Comparison of ENCODE assay signal across 17 cellular contexts in the genomic region with DNA sequence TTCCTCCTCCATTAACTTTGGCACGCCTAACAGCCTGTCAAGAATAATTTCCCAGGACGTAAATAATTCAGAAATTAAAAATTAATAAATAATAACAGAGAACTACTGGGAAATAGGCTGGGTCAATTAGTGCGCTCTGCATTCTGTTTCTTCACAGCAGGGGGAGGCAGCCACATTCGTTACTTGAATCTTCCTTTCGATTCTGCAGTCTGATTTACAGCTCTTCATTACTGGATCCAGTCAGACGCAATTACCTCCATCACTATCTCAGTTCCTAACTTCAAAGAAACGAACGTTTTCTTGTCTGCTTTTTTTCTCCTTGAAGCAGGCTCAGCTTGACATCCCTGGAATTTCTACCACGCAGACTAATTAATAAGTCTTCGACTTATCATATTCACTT. TPM values are rescaled to one million over a fixed set of nuclear protein-coding genes. Genes with fewer than 3 reads are reported as not detected.
DNase-seq lines count a peak whose midpoint lies in the region; ATAC-seq, FAIRE-seq and TF ChIP-seq lines count a peak whose summit lies in the region.
"Had no signal": no experiment of that assay in that cellular context is flagged by ENCODE, and none has a peak within 500 bp of the region (broad histone marks: within the 10 kb centered on the region; RNA-seq: fewer than 3 reads in every experiment).

No MANE protein-coding gene starts in this region.

- no peak overlapping the region for H3K27ac Mint-ChIP-seq in activated T-cell treated with anti-CD3 and anti-CD28 coated beads, Interleukin-2, amount 50 U/mL, for 24 hours
- H3K27ac Mint-ChIP-seq: GM23338, memory B cell had no signal

- peak overlapping the region; percentile 23 for H3K4me3 Mint-ChIP-seq in activated T-cell treated with anti-CD3 and anti-CD28 coated beads, Interleukin-2, amount 50 U/mL, for 4 hours
- no peak overlapping the region for H3K4me3 Mint-ChIP-seq in activated T-cell treated with anti-CD3 and anti-CD28 coated beads, Interleukin-2, amount 50 U/mL, for 24 hours
- H3K4me3 Mint-ChIP-seq: GM23338, memory B cell had no signal

- H3K27me3 Mint-ChIP-seq in activated T-cell treated with anti-CD3 and anti-CD28 coated beads, Interleukin-2, amount 50 U/mL, for 4 hours (ENCODE audit: low read depth) = no peaks in the 10 kb centered on the region
- H3K27me3 Mint-ChIP-seq in activated T-cell treated with anti-CD3 and anti-CD28 coated beads, Interleukin-2, amount 50 U/mL, for 24 hours = no peaks in the 10 kb centered on the region
- H3K27me3 Mint-ChIP-seq: memory B cell had no signal

- H3K27ac ChIP-seq in kidney (ENCODE audit: low read depth in 2 of 2, low read length in 2 of 2) (no peak overlapping the region), smooth muscle cell (ENCODE audit: low read depth) (no peak overlapping the region), SK-N-SH (ENCODE audit: low read depth in 2 of 2, low read length in 1 of 2) (no peak overlapping the region)
- H3K27ac ChIP-seq: skin epidermis had no signal

- intact Hi-C loops in kidney (cut with DNase I) (no loop called here), lower leg skin (cut with DNase I; ENCODE audit: low total_unique reads) (no loop called here)

- WGBS in smooth muscle cell (ENCODE audit: low lambda C conversion rate) = 56% methylated on average over 10 of the region's 10 CpGs
- WGBS in SK-N-SH (ENCODE audit: low lambda C conversion rate) = 78% methylated on average over 10 of the region's 10 CpGs
- 38 to 49% methylated on average over 10 of the region's 10 CpGs for WGBS in lower leg skin, 2 donors

- peaks cover 6% of the 10 kb centered on the region for H3K9me3 Mint-ChIP-seq in activated T-cell treated with anti-CD3 and anti-CD28 coated beads, Interleukin-2, amount 50 U/mL, for 4 hours
- H3K9me3 Mint-ChIP-seq in activated T-cell treated with anti-CD3 and anti-CD28 coated beads, Interleukin-2, amount 50 U/mL, for 24 hours = peaks cover 6% of the 10 kb centered on the region

- H3K79me2 ChIP-seq in smooth muscle cell (ENCODE audit: low read depth) (no peaks in the 10 kb centered on the region), SK-N-SH (ENCODE audit: insufficient read depth) (no peaks in the 10 kb centered on the region)

- peaks cover 4% of the 10 kb centered on the region for H3K4me1 Mint-ChIP-seq in activated T-cell treated with anti-CD3 and anti-CD28 coated beads, Interleukin-2, amount 50 U/mL, for 4 hours (ENCODE audit: low read depth)
- H3K4me1 Mint-ChIP-seq in activated T-cell treated with anti-CD3 and anti-CD28 coated beads, Interleukin-2, amount 50 U/mL, for 24 hours (ENCODE audit: low read depth) = peaks cover 10% of the 10 kb centered on the region
- H3K4me1 Mint-ChIP-seq: memory B cell had no signal

- peak overlapping the region; percentile 60 for H3K4me2 ChIP-seq in smooth muscle cell
- H3K4me2 ChIP-seq in SK-N-SH = no peak overlapping the region
- H3K4me2 ChIP-seq: GM23338 had no signal

- H3K36me3 Mint-ChIP-seq in activated T-cell treated with anti-CD3 and anti-CD28 coated beads, Interleukin-2, amount 50 U/mL, for 4 hours (ENCODE audit: insufficient read depth) = peaks cover 17% of the 10 kb centered on the region
- H3K36me3 Mint-ChIP-seq in activated T-cell treated with anti-CD3 and anti-CD28 coated beads, Interleukin-2, amount 50 U/mL, for 24 hours (ENCODE audit: low read depth) = peaks cover 56% of the 10 kb centered on the region

- TF ChIP-seq POLR2A in lower leg skin (IDR thresholded peaks at IDR 0.05) = no peak

- TF ChIP-seq EP300 in SK-N-SH (IDR thresholded peaks at IDR 0.05; ENCODE audit: borderline replicate concordance in 1 of 2, low read depth in 1 of 2, low read length in 1 of 2) = no peak

- H4K20me1 ChIP-seq in smooth muscle cell (ENCODE audit: low read depth) (no peaks in the 10 kb centered on the region), SK-N-SH (ENCODE audit: insufficient read depth) (no peaks in the 10 kb centered on the region)

- no peaks in the 10 kb centered on the region for H3F3A ChIP-seq in smooth muscle cell (ENCODE audit: low read depth)
- no peaks in the 10 kb centered on the region for H3F3A ChIP-seq in SK-N-SH (replicated peaks; ENCODE audit: insufficient read depth)

- no peak for FAIRE-seq in kidney (lab: Jason Lieb, UNC)
- FAIRE-seq: TTC549 had no signal

- H3K4me1 ChIP-seq in kidney (ENCODE audit: control insufficient read depth in 1 of 2, insufficient read depth in 1 of 2, low read depth in 1 of 2, low read length in 2 of 2) = no peaks in the 10 kb centered on the region
- H3K4me1 ChIP-seq in smooth muscle cell (ENCODE audit: low read depth) = peaks cover 6% of the 10 kb centered on the region
- no peaks in the 10 kb centered on the region for H3K4me1 ChIP-seq in SK-N-SH (ENCODE audit: control insufficient read depth in 1 of 2, insufficient read depth in 2 of 2, low read depth in 1 of 2, low read length in 1 of 2)

- POLR2A ChIA-PET in SK-N-SH (lab: Yijun Ruan, JAX) = no interaction called here

- CTCF ChIA-PET in SK-N-SH (lab: Yijun Ruan, JAX) = no interaction called here

- no peak for TF ChIP-seq CTCF in kidney (IDR thresholded peaks at IDR 0.05; ENCODE audit: borderline replicate concordance, extremely low read depth, insufficient read depth)
- TF ChIP-seq CTCF in smooth muscle cell (IDR thresholded peaks at IDR 0.05; ENCODE audit: borderline replicate concordance, insufficient read depth, poor library complexity, severe bottlenecking) = peak; percentile 12
- TF ChIP-seq CTCF in SK-N-SH (IDR thresholded peaks at IDR 0.05) = no peak
- no peak for TF ChIP-seq CTCF in lower leg skin (IDR thresholded peaks at IDR 0.05)

- H3K4me3 ChIP-seq in kidney (ENCODE audit: low read length in 2 of 2) (peak overlapping the region; percentile 34 to 45), smooth muscle cell (peak overlapping the region; percentile 34), SK-N-SH (ENCODE audit: low read depth in 2 of 2, low read length in 1 of 2) (no peak overlapping the region), lower leg skin (ENCODE audit: low read depth, poor library complexity, severe bottlenecking) (no peak overlapping the region)
- H3K4me3 ChIP-seq: GM23338, skin epidermis had no signal

- H3K9ac ChIP-seq in kidney (ENCODE audit: low read length in 2 of 2) (no peak overlapping the region), smooth muscle cell (ENCODE audit: low read depth) (no peak overlapping the region), SK-N-SH (no peak overlapping the region)

- H3K27me3 ChIP-seq in smooth muscle cell (ENCODE audit: low read depth) = no peaks in the 10 kb centered on the region
- no peaks in the 10 kb centered on the region for H3K27me3 ChIP-seq in SK-N-SH (ENCODE audit: insufficient read depth)

- H3K9me3 ChIP-seq in kidney (ENCODE audit: control insufficient read depth in 1 of 2, low read length in 2 of 2) = no peaks in the 10 kb centered on the region
- H3K9me3 ChIP-seq in smooth muscle cell (replicated peaks; ENCODE audit: low read depth) = peaks cover 10% of the 10 kb centered on the region
- peaks cover 6% of the 10 kb centered on the region for H3K9me3 ChIP-seq in SK-N-SH

- no peaks in the 10 kb centered on the region for H3K9me2 ChIP-seq in SK-N-SH

- H2AFZ ChIP-seq in smooth muscle cell (ENCODE audit: low read depth) (no peak overlapping the region), SK-N-SH (ENCODE audit: low read depth) (no peak overlapping the region)
- H2AFZ ChIP-seq: GM23338 had no signal

- DNase-seq in activated T-cell treated with anti-CD3 and anti-CD28 coated beads, Interleukin-2, amount 50 U/mL, for 4 hours = no peak
- DNase-seq in activated T-cell treated with anti-CD3 and anti-CD28 coated beads, Interleukin-2, amount 50 U/mL, for 24 hours = no peak
- peak; percentile 34 for DNase-seq in astrocyte of the hippocampus (ENCODE audit: low read depth, low spot score)
- DNase-seq in kidney = no peak
- no peak for DNase-seq in smooth muscle cell (lab: John Stamatoyannopoulos, UW; ENCODE audit: unreplicated experiment)
- no peak for DNase-seq in activated CD4-positive, CD25-positive, alpha-beta regulatory T cell (lab: John Stamatoyannopoulos, UW)
- DNase-seq in SK-N-SH = no peak
- DNase-seq in lower leg skin (ENCODE audit: low spot score in 2 of 2) = no peak
- DNase-seq: activated CD8-positive, alpha-beta memory T cell treated with anti-CD3 and anti-CD28 coated beads, Interleukin-2, amount 50 U/mL, for 48 hours; central memory CD4-positive, alpha-beta T cell; KBM-7; NCI-H2081 treated with DMSO at 0.1 percent for 48 hours had no signal

- TF ChIP-seq RAD21 in SK-N-SH (IDR thresholded peaks at IDR 0.05; ENCODE audit: low read length) = no peak

- no peaks in the 10 kb centered on the region for H3K36me3 ChIP-seq in kidney (ENCODE audit: control insufficient read depth in 1 of 2, insufficient read depth in 2 of 2, low read length in 2 of 2)
- H3K36me3 ChIP-seq in smooth muscle cell (ENCODE audit: low read depth) = no peaks in the 10 kb centered on the region
- peaks cover 0 to 6% of the 10 kb centered on the region in 2 experiments for H3K36me3 ChIP-seq in SK-N-SH (replicated peaks in 1 of 2; ENCODE audit: control insufficient read depth in 1 of 2, insufficient read depth in 2 of 2, low read length in 1 of 2)

- ATAC-seq in activated T-cell treated with anti-CD3 and anti-CD28 coated beads, Interleukin-2, amount 50 U/mL, for 4 hours = no peak
- ATAC-seq: GM23338, Panc1 had no signal

TF ChIP-seq in SK-N-SH, 30 proteins besides CTCF, POLR2A, EP300 and RAD21 (continues in another document):
- TF ChIP-seq MXI1 (IDR thresholded peaks at IDR 0.05; ENCODE audit: low read depth, low read length) (no peak), SMC3 (IDR thresholded peaks at IDR 0.05; ENCODE audit: low read depth, low read length) (no peak), NFIC (IDR thresholded peaks at IDR 0.05; ENCODE audit: borderline replicate concordance) (no peak), TAF1 (IDR thresholded peaks at IDR 0.05; ENCODE audit: borderline replicate concordance, low read depth, low read length) (no peak), JUND (IDR thresholded peaks at IDR 0.05) (no peak)

RNA-seq across cellular contexts. Expression of a gene that starts 9.0 kb away (rescaled TPM):
- total RNA-seq in activated T-cell treated with anti-CD3 and anti-CD28 coated beads, Interleukin-2, amount 50 U/mL, for 4 hours = 1,000 to 10,000 TPM; 1,718 to 1,800 (median 1,758) TPM
- 953 TPM for total RNA-seq in kidney
- polyA plus RNA-seq in kidney (ENCODE audit: insufficient read depth, low read depth, low replicate concordance) = 2,105 TPM
- 1,242 and 1,362 TPM in 2 replicates for total RNA-seq in smooth muscle cell
- polyA plus RNA-seq in smooth muscle cell = 695 and 819 TPM in 2 replicates
- polyA plus RNA-seq in SK-N-SH (2012; rRNA removed) = 2,955 and 5,356 TPM in 2 replicates
- polyA plus RNA-seq in SK-N-SH (2012; cell fraction: cytosol; rRNA removed) = 4,630 and 4,724 TPM in 2 replicates
- polyA plus RNA-seq in SK-N-SH (2012; cell fraction: nucleus; rRNA removed) = 692 and 701 TPM in 2 replicates
- 1,000 to 10,000 TPM in 2 of 4 donors, 100 to 1,000 TPM in 2; 686 to 1,455 (median 1,024) TPM for total RNA-seq in lower leg skin

RNA-seq across cellular contexts. Expression of a gene that starts 39.0 kb away (rescaled TPM):
- 100 to 1,000 TPM; 101 to 105 (median 103) TPM for total RNA-seq in activated T-cell treated with anti-CD3 and anti-CD28 coated beads, Interleukin-2, amount 50 U/mL, for 4 hours
- 71.2 TPM for total RNA-seq in kidney
- 111 TPM for polyA plus RNA-seq in kidney (ENCODE audit: insufficient read depth, low read depth, low replicate concordance)
- 765 and 825 TPM in 2 replicates for total RNA-seq in smooth muscle cell
- 607 and 754 TPM in 2 replicates for polyA plus RNA-seq in smooth muscle cell
- polyA plus RNA-seq in SK-N-SH (2012; rRNA removed) = 107 and 134 TPM in 2 replicates
- polyA plus RNA-seq in SK-N-SH (2012; cell fraction: cytosol; rRNA removed) = 154 and 177 TPM in 2 replicates
- polyA plus RNA-seq in SK-N-SH (2012; cell fraction: nucleus; rRNA removed) = 20.1 and 41.9 TPM in 2 replicates
- total RNA-seq in lower leg skin = 10 to 100 TPM; 21.5 to 55.3 (median 39.3) TPM

Comparison
In these comparisons a context has a peak if more than half of its experiments do, and no peak if none do; other contexts are left out.
1. H3K4me3 ChIP-seq: peak in kidney (2 of 2) and smooth muscle cell (single experiment); none in SK-N-SH (0 of 2) and lower leg skin (single experiment).